ENCODE assay signal across 7 cellular contexts in genomic region chr1:21438913-21439312, GRCh38. TPM values are rescaled to one million over a fixed set of nuclear protein-coding genes. Genes with fewer than 3 reads are reported as not detected.
DNase-seq lines count a peak whose midpoint lies in the region; ATAC-seq, FAIRE-seq and TF ChIP-seq lines count a peak whose summit lies in the region.
"Not testable (repeated sequence)": the region's sequence is repeated elsewhere in the genome, so short reads cannot be mapped to it uniquely, and the experiment has no call there.

No MANE protein-coding gene starts in this region.

- not testable (repeated sequence) for H3K27ac Mint-ChIP-seq in Calu3 (ENCODE audit: unreplicated experiment); activated T-cell treated with anti-CD3 and anti-CD28 coated beads, Interleukin-2, amount 50 U/mL, for 72 hours; astrocyte (ENCODE audit: unreplicated experiment)
- peak overlapping the region; percentile 49; the same call in 1 of the 2 replicates for H3K27ac Mint-ChIP-seq in WTC11

- H3K18ac ChIP-seq in neuronal stem cell (ENCODE audit: low read length) = not testable (repeated sequence)

- not testable (repeated sequence) for H2BK120ac ChIP-seq in neuronal stem cell (ENCODE audit: low read depth, low read length)

- not testable (repeated sequence) for H2AK5ac ChIP-seq in neuronal stem cell (ENCODE audit: low read depth, low read length)

- H3K36me3 Mint-ChIP-seq in Calu3 (ENCODE audit: insufficient read depth, unreplicated experiment) = peaks cover 18% of the 10 kb centered on the region
- H3K36me3 Mint-ChIP-seq in WTC11; activated T-cell treated with anti-CD3 and anti-CD28 coated beads, Interleukin-2, amount 50 U/mL, for 72 hours (ENCODE audit: insufficient read depth in 2 of 2); astrocyte (ENCODE audit: low read depth, unreplicated experiment): not testable (repeated sequence)

- not testable (repeated sequence) for TF ChIP-seq EP300 in HepG2 (IDR thresholded peaks at IDR 0.05; ENCODE audit: low read depth in 2 of 2, low read length in 2 of 2); HepG2 (CRISPR knock-in tag; IDR thresholded peaks at IDR 0.05; ENCODE audit: borderline replicate concordance)

- not testable (repeated sequence) for H3K27me3 Mint-ChIP-seq in Calu3 (ENCODE audit: unreplicated experiment)
- H3K27me3 Mint-ChIP-seq in WTC11 (ENCODE audit: low read depth) = peaks cover 38% of the 10 kb centered on the region
- peaks cover 17% of the 10 kb centered on the region for H3K27me3 Mint-ChIP-seq in activated T-cell treated with anti-CD3 and anti-CD28 coated beads, Interleukin-2, amount 50 U/mL, for 72 hours (ENCODE audit: low read depth)
- peaks cover 19% of the 10 kb centered on the region for H3K27me3 Mint-ChIP-seq in astrocyte (ENCODE audit: low read depth, unreplicated experiment)

- in situ Hi-C loops in HepG2 (cut with HindIII; ENCODE audit: extremely low pct_ligation_motif_present, low pct_unique_long_range_greater_than_20kb) = not testable (repeated sequence)

- H4K8ac ChIP-seq in neuronal stem cell (ENCODE audit: low read depth, low read length) = not testable (repeated sequence)

- ATAC-seq in WTC11; activated T-cell treated with anti-CD3 and anti-CD28 coated beads, Interleukin-2, amount 50 U/mL, for 72 hours (replicated peaks in 1 of 2); HepG2: not testable (repeated sequence)

- POLR2A ChIA-PET in WTC11 (lab: Charles Lee); HepG2 (lab: Yijun Ruan, JAX): not testable (repeated sequence)

- not testable (repeated sequence) for H3K36me3 ChIP-seq in Loucy (ENCODE audit: insufficient read depth, low read length); astrocyte (ENCODE audit: insufficient read depth, low read length); HepG2 (replicated peaks in 1 of 2; ENCODE audit: control insufficient read depth in 1 of 2, insufficient read depth in 2 of 2, low read length in 2 of 2); neuronal stem cell (replicated peaks in 1 of 2; ENCODE audit: control insufficient read depth in 2 of 2, insufficient read depth in 2 of 2, low read length in 2 of 2)

- H3K14ac ChIP-seq in neuronal stem cell (ENCODE audit: low read length) = not testable (repeated sequence)

- not testable (repeated sequence) for H2BK5ac ChIP-seq in neuronal stem cell (ENCODE audit: low read length)

- not testable (repeated sequence) for H3K4ac ChIP-seq in neuronal stem cell (ENCODE audit: low read length)

- H3K79me1 ChIP-seq in neuronal stem cell (ENCODE audit: low read depth, low read length) = not testable (repeated sequence)

- not testable (repeated sequence) for H3K4me3 ChIP-seq in Loucy (ENCODE audit: low read length, poor library complexity, severe bottlenecking); astrocyte (ENCODE audit: insufficient read depth, low read depth, low read length); HepG2 (replicated peaks in 1 of 3; ENCODE audit: insufficient read depth in 1 of 3, low read depth in 2 of 3, low read length in 3 of 3)
- H3K4me3 ChIP-seq in neuronal stem cell (ENCODE audit: low read length in 2 of 2) = peak overlapping the region in 1 of 2 donors; percentile 84

- WGBS in HepG2 (ENCODE audit: low lambda C conversion rate) = 92% methylated on average over 5 of the region's 8 CpGs
- WGBS in neuronal stem cell (ENCODE audit: extremely low coverage in 2 of 2, insufficient read length in 2 of 2, insufficient replicate concordance in 1 of 2), 2 donors = no CpG with 5 or more reads among the region's 8 CpGs

- intact Hi-C loops in Calu3 (cut with micrococcal nuclease; ENCODE audit: unreplicated experiment); HepG2 (cut with micrococcal nuclease; ENCODE audit: unreplicated experiment): not testable (repeated sequence)

- H3K4me2 ChIP-seq in Loucy (ENCODE audit: low read depth, low read length, poor library complexity, severe bottlenecking) (peak overlapping the region; percentile 86), HepG2 (ENCODE audit: low read depth, low read length) (peak overlapping the region; percentile 83; the same call in 1 of the 2 replicates)
- not testable (repeated sequence) for H3K4me2 ChIP-seq in astrocyte (ENCODE audit: low read length); neuronal stem cell (ENCODE audit: insufficient read depth, low read length, poor library complexity, severe bottlenecking)

- not testable (repeated sequence) for TF ChIP-seq CTCF in Calu3 (IDR thresholded peaks at IDR 0.05; ENCODE audit: unreplicated experiment); Loucy (conservative IDR thresholded peaks at IDR 0.05; ENCODE audit: low read length); WTC11 (IDR thresholded peaks at IDR 0.05); astrocyte (IDR thresholded peaks at IDR 0.05; ENCODE audit: insufficient read depth, low read depth, low read length); HepG2 (CRISPR knock-in tag; IDR thresholded peaks at IDR 0.05)

- H3K9ac ChIP-seq in Loucy (ENCODE audit: low read depth, low read length, poor library complexity, severe bottlenecking) = peak overlapping the region; percentile 66
- H3K9ac ChIP-seq in astrocyte (ENCODE audit: low read length); HepG2 (ENCODE audit: insufficient read depth, low read depth, low read length); neuronal stem cell (ENCODE audit: low read depth, low read length, poor library complexity): not testable (repeated sequence)

- CTCF ChIA-PET in Calu3 (lab: Charles Lee); HepG2 (lab: Yijun Ruan, JAX; ENCODE audit: low intra/inter-chr PET ratio, low total read pairs): not testable (repeated sequence)
- CTCF ChIA-PET in WTC11 (lab: Charles Lee) = interaction anchor here (1.6 to 2.0 kb wide), 3 partner anchors 67 to 169 kb away, joined by 4 to 8 read pairs (median 8); no protein-coding TSS in a partner anchor

- H3K9me3 ChIP-seq in Loucy (ENCODE audit: insufficient read depth, low read depth, low read length); astrocyte (ENCODE audit: insufficient read depth, low read depth, low read length); HepG2 (ENCODE audit: low read length); neuronal stem cell (replicated peaks in 1 of 2; ENCODE audit: control insufficient read depth in 2 of 2, insufficient read depth in 1 of 2, low read depth in 1 of 2, low read length in 2 of 2): not testable (repeated sequence)

- TF ChIP-seq RAD21 in HepG2 (CRISPR knock-in tag; IDR thresholded peaks at IDR 0.05) = not testable (repeated sequence)

- H4K91ac ChIP-seq in neuronal stem cell (ENCODE audit: low read depth, low read length, poor library complexity) = not testable (repeated sequence)

- not testable (repeated sequence) for H3K9me3 Mint-ChIP-seq in Calu3 (ENCODE audit: low read depth, unreplicated experiment); WTC11; activated T-cell treated with anti-CD3 and anti-CD28 coated beads, Interleukin-2, amount 50 U/mL, for 72 hours; astrocyte (ENCODE audit: unreplicated experiment)

- peak overlapping the region; percentile 20 for H3K23ac ChIP-seq in neuronal stem cell (ENCODE audit: low read depth, low read length, poor library complexity)

- not testable (repeated sequence) for H3K9me2 ChIP-seq in Loucy (replicated peaks; ENCODE audit: low read depth, low read length)

- DNase-seq in Calu3; WTC11 (ENCODE audit: low spot score); activated T-cell treated with anti-CD3 and anti-CD28 coated beads, Interleukin-2, amount 50 U/mL, for 72 hours; astrocyte (ENCODE audit: low read depth); HepG2 (ENCODE audit: low spot score); neuronal stem cell (ENCODE audit: low spot score): not testable (repeated sequence)

- not testable (repeated sequence) for H2AFZ ChIP-seq in Loucy (ENCODE audit: low read length); astrocyte (ENCODE audit: low read depth, low read length); HepG2 (ENCODE audit: low read length); neuronal stem cell (ENCODE audit: low read length)

- H3K4me1 Mint-ChIP-seq in Calu3 (ENCODE audit: low read depth, unreplicated experiment); astrocyte (ENCODE audit: low read depth, unreplicated experiment): not testable (repeated sequence)
- H3K4me1 Mint-ChIP-seq in WTC11 = peaks cover 15% of the 10 kb centered on the region
- H3K4me1 Mint-ChIP-seq in activated T-cell treated with anti-CD3 and anti-CD28 coated beads, Interleukin-2, amount 50 U/mL, for 72 hours (ENCODE audit: low read depth) = peaks cover 21% of the 10 kb centered on the region

- H2BK12ac ChIP-seq in neuronal stem cell (ENCODE audit: low read length) = not testable (repeated sequence)

- H2BK15ac ChIP-seq in neuronal stem cell (ENCODE audit: low read length) = not testable (repeated sequence)

- not testable (repeated sequence) for H3F3A ChIP-seq in Loucy (ENCODE audit: low read depth)

- not testable (repeated sequence) for FAIRE-seq in astrocyte (lab: Jason Lieb, UNC); HepG2 (lab: Jason Lieb, UNC)

- H3K4me1 ChIP-seq in Loucy (ENCODE audit: insufficient read depth, low read length, poor library complexity, severe bottlenecking) (peaks cover 23% of the 10 kb centered on the region), HepG2 (ENCODE audit: insufficient read depth, low read length) (peaks cover 40% of the 10 kb centered on the region)
- H3K4me1 ChIP-seq in astrocyte (ENCODE audit: insufficient read depth, low read length); neuronal stem cell (ENCODE audit: control insufficient read depth in 2 of 2, insufficient read depth in 1 of 2, low read depth in 1 of 2, low read length in 2 of 2): not testable (repeated sequence)

- peaks cover 13% of the 10 kb centered on the region for H4K20me1 ChIP-seq in Loucy (ENCODE audit: insufficient read depth, low read length, poor library complexity, severe bottlenecking)
- not testable (repeated sequence) for H4K20me1 ChIP-seq in astrocyte (ENCODE audit: insufficient read depth, low read length); HepG2 (ENCODE audit: insufficient read depth, low read length)

- peaks cover 32% of the 10 kb centered on the region for H3K79me2 ChIP-seq in Loucy (ENCODE audit: insufficient read depth, low read length)
- H3K79me2 ChIP-seq in astrocyte (ENCODE audit: insufficient read depth, low read length); HepG2 (ENCODE audit: insufficient read depth, low read length): not testable (repeated sequence)

- TF ChIP-seq POLR2A in HepG2 (IDR thresholded peaks at IDR 0.05; ENCODE audit: insufficient read depth in 1 of 2, low read depth in 2 of 2, low read length in 2 of 2) = not testable (repeated sequence)

- H3K4me3 Mint-ChIP-seq in Calu3 (ENCODE audit: low read depth, unreplicated experiment) (peak overlapping the region; percentile 96), WTC11 (peak overlapping the region; percentile 88), astrocyte (ENCODE audit: unreplicated experiment) (peak overlapping the region; percentile 67)
- peak overlapping the region; percentile 66 to 95 for H3K4me3 Mint-ChIP-seq in activated T-cell treated with anti-CD3 and anti-CD28 coated beads, Interleukin-2, amount 50 U/mL, for 72 hours

- BruUV-seq in Calu3 (replicated peaks; lab: Mats Ljungman, UMichigan); HepG2 (replicated peaks; lab: Mats Ljungman, UMichigan): not testable (repeated sequence)

- H3K27me3 ChIP-seq in Loucy (ENCODE audit: insufficient read depth, low read length, poor library complexity, severe bottlenecking); astrocyte (ENCODE audit: insufficient read depth, low read length): not testable (repeated sequence)
- H3K27me3 ChIP-seq in HepG2 (ENCODE audit: control insufficient read depth in 1 of 2, insufficient read depth in 2 of 2, low read length in 2 of 2) = peaks cover 1 to 23% of the 10 kb centered on the region in 2 experiments
- H3K27me3 ChIP-seq in neuronal stem cell (ENCODE audit: control insufficient read depth in 3 of 3, insufficient read depth in 3 of 3, low read depth in 1 of 3, low read length in 3 of 3) = peaks cover 0 to 19% (median 15%) of the 10 kb centered on the region in 3 experiments

- not testable (repeated sequence) for H3K27ac ChIP-seq in astrocyte (ENCODE audit: low read depth, low read length); HepG2 (ENCODE audit: extremely low read length, insufficient read depth, low read length); neuronal stem cell (replicated peaks; ENCODE audit: low read length)

RNA-seq across cellular contexts. Expression of gene NBPF3, which starts 1.0 kb away (rescaled TPM):
- total RNA-seq in Calu3 (2022) (6.7 and 6.9 TPM in 2 replicates), WTC11 (2021) (17.2 to 21.4 TPM (median 17.4 TPM) in 3 replicates), astrocyte (6.0 and 6.3 TPM in 2 replicates), HepG2 (2016; rRNA removed; fragmentation: Illumina TruSeq; extraction: Trizol) (4.9 and 5.8 TPM in 2 replicates)
- 1 to 10 TPM; 3.8 to 9.0 TPM for total RNA-seq in activated T-cell treated with anti-CD3 and anti-CD28 coated beads, Interleukin-2, amount 50 U/mL, for 72 hours
- 1.1 and 1.4 TPM in 2 replicates for total RNA-seq in HepG2 (2016; cell fraction: cytosol; rRNA removed; fragmentation: Illumina TruSeq; extraction: Trizol; ENCODE audit: low read depth)
- total RNA-seq in HepG2 (2016; cell fraction: insoluble cytoplasmic fraction; rRNA removed; fragmentation: Illumina TruSeq; extraction: Trizol) = 5.8 and 6.7 TPM in 2 replicates
- 3.8 and 5.2 TPM in 2 replicates for total RNA-seq in HepG2 (2016; cell fraction: membrane; rRNA removed; fragmentation: Illumina TruSeq; extraction: Trizol)
- 6.1 and 7.3 TPM in 2 replicates for total RNA-seq in HepG2 (2016; cell fraction: nucleus; rRNA removed; fragmentation: Illumina TruSeq; extraction: Trizol)
- polyA plus RNA-seq in HepG2 (2011; rRNA removed) = 3.5 and 3.6 TPM in 2 replicates
- 1.5 and 2.0 TPM in 2 replicates for polyA plus RNA-seq in HepG2 (2011; cell fraction: cytosol; rRNA removed)
- 8.1 and 8.3 TPM in 2 replicates for polyA plus RNA-seq in HepG2 (2011; cell fraction: nucleus; rRNA removed)
- polyA plus RNA-seq in HepG2 (2012) = 2.1 and 2.7 TPM in 2 replicates
- 0.94 and 1.0 TPM in 2 replicates for polyA plus RNA-seq in HepG2 (2016; cell fraction: cytosol; fragmentation: Illumina TruSeq; extraction: Trizol; ENCODE audit: low read depth)
- polyA plus RNA-seq in HepG2 (2016; cell fraction: insoluble cytoplasmic fraction; fragmentation: Illumina TruSeq; extraction: Trizol; ENCODE audit: low read depth) = 4.8 and 5.1 TPM in 2 replicates
- 1.9 and 2.6 TPM in 2 replicates for polyA plus RNA-seq in HepG2 (2016; cell fraction: membrane; fragmentation: Illumina TruSeq; extraction: Trizol; ENCODE audit: low read depth)
- polyA plus RNA-seq in HepG2 (2016; cell fraction: nucleus; fragmentation: Illumina TruSeq; extraction: Trizol; ENCODE audit: insufficient read depth, low read depth) = 7.4 and 9.8 TPM in 2 replicates
- 0.54 and 5.8 TPM in 2 replicates for polyA minus RNA-seq in HepG2 (2011; rRNA and poly(A)+ RNA removed; ENCODE audit: low replicate concordance)
- polyA minus RNA-seq in HepG2 (2011; cell fraction: cytosol; rRNA and poly(A)+ RNA removed) = 1.2 and 2.0 TPM in 2 replicates
- polyA minus RNA-seq in HepG2 (2011; cell fraction: nucleus; rRNA and poly(A)+ RNA removed) = 7.0 and 9.7 TPM in 2 replicates
- polyA plus RNA-seq in neuronal stem cell (2013, experiment 1 of 2) = 2.2 TPM
- polyA plus RNA-seq in neuronal stem cell (2013, experiment 2 of 2) = 2.1 TPM
